21 cellular contexts compared by ENCODE assay signal in the genomic region with DNA sequence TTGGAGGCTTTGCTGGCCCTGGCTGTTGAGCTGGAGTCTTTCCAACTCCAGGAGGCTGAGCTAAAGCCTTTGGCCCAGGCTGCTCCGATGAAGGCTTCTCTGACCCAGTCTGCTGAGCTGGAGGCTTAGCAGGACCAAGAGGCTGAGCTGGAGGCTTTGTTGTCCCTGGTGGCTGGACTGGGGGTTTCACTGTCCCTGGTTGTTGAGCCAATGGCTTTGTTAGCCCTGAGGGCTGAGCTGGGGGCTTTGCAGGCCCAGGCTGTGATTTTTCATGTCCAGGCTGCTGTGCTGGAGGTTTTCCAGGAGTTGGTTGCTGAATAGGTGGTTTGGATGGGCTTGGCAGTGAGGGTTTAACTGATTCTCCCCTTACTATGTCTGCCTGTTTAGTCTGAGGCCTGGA. TPM values are rescaled to one million over a fixed set of nuclear protein-coding genes. Genes with fewer than 3 reads are reported as not detected.
DNase-seq lines count a peak whose midpoint lies in the region; ATAC-seq and TF ChIP-seq lines count a peak whose summit lies in the region.
"Had no signal": no experiment of that assay in that cellular context is flagged by ENCODE, and none has a peak within 500 bp of the region (broad histone marks: within the 10 kb centered on the region; RNA-seq: fewer than 3 reads in every experiment).

No MANE protein-coding gene starts in this region.

- peaks cover 4% of the 10 kb centered on the region; the same call in 1 of the 2 replicates for H3K9me2 ChIP-seq in GM23338 (ENCODE audit: insufficient read depth)

- no peak overlapping the region for H3K23ac ChIP-seq in mesendoderm (ENCODE audit: low read length)

- no peak overlapping the region for H2AFZ ChIP-seq in GM23338
- H2AFZ ChIP-seq: GM23248 had no signal

- intact Hi-C loops in upper lobe of right lung (cut with DNase I) = no loop called here

- H3K27ac Mint-ChIP-seq in GM23338 = 0 out of 2 replicates have a peak overlapping the region, but pooled peaks have one; percentile 5
- H3K27ac Mint-ChIP-seq: CD4-positive, CD25-positive, alpha-beta regulatory T cell had no signal

- no peak overlapping the region for H3K56ac ChIP-seq in mesendoderm (ENCODE audit: low read length)

- peaks cover 8% of the 10 kb centered on the region; the same call in 1 of the 2 replicates for H3K4me1 ChIP-seq in BE2C
- no peaks in the 10 kb centered on the region for H3K4me1 ChIP-seq in GM23338 (ENCODE audit: insufficient read depth)
- no peaks in the 10 kb centered on the region for H3K4me1 ChIP-seq in mesendoderm (ENCODE audit: control insufficient read depth, low read depth, low read length)
- H3K4me1 ChIP-seq in upper lobe of right lung = no peaks in the 10 kb centered on the region

- H3K4ac ChIP-seq in mesendoderm (ENCODE audit: low read depth, low read length) = no peak overlapping the region

- no peak overlapping the region for H4K5ac ChIP-seq in mesendoderm (ENCODE audit: low read length)

- no peak overlapping the region for H3K4me2 ChIP-seq in GM23338
- no peak overlapping the region for H3K4me2 ChIP-seq in mesendoderm (ENCODE audit: low read length)
- H3K4me2 ChIP-seq: BLaER1 had no signal

- peaks cover 22% of the 10 kb centered on the region for H3K36me3 ChIP-seq in BE2C
- H3K36me3 ChIP-seq in GM23338 (ENCODE audit: insufficient read depth) = no peaks in the 10 kb centered on the region
- no peaks in the 10 kb centered on the region for H3K36me3 ChIP-seq in mesendoderm (ENCODE audit: control insufficient read depth, insufficient read depth, low read length)
- H3K36me3 ChIP-seq in upper lobe of right lung = no peaks in the 10 kb centered on the region
- H3K36me3 ChIP-seq: BLaER1 had no signal

- H3F3A ChIP-seq in GM23338 (replicated peaks; ENCODE audit: low read depth) = no peaks in the 10 kb centered on the region

- DNase-seq in BE2C (peak; percentile 46), GM23338 (ENCODE audit: low spot score) (no peak), SK-N-DZ (ENCODE audit: low spot score) (peak; percentile 9), mesendoderm (peak; percentile 15), upper lobe of right lung (no peak), NCI-H510A treated with DMSO at 0.1 percent for 48 hours (lab: John Stamatoyannopoulos, UW) (no peak)
- no peak for DNase-seq in stimulated activated naive CD8-positive, alpha-beta T cell treated with anti-CD3 and anti-CD28 coated beads, Interleukin-15, Interleukin-2, amounts not matched to agents 100 U/mL and 50 U/mL, for 24 hours
- DNase-seq: CD4-positive, CD25-positive, alpha-beta regulatory T cell; DMS53; GM23248; NCI-H1092; NCI-H1417 treated with DMSO at 0.1 percent for 48 hours; NCI-H1694 treated with DMSO at 0.1 percent for 48 hours; NCI-H2081; NCI-H226; NCI-H524 treated with DMSO at 0.1 percent for 48 hours; NCI-H774; SHP77 had no signal

- H2BK15ac ChIP-seq in mesendoderm (replicated peaks; ENCODE audit: low read depth) = no peak overlapping the region

- no peak overlapping the region for H2AK5ac ChIP-seq in mesendoderm (ENCODE audit: low read length)

- peaks cover 4% of the 10 kb centered on the region for H3K27me3 Mint-ChIP-seq in GM23338 (ENCODE audit: insufficient read depth, low read depth, poor library complexity)
- H3K27me3 Mint-ChIP-seq: CD4-positive, CD25-positive, alpha-beta regulatory T cell had no signal

- H3K9me3 ChIP-seq in BE2C = no peaks in the 10 kb centered on the region
- no peaks in the 10 kb centered on the region for H3K9me3 ChIP-seq in upper lobe of right lung
- H3K9me3 ChIP-seq: BLaER1 had no signal

- no peaks in the 10 kb centered on the region for H3K79me1 ChIP-seq in mesendoderm (ENCODE audit: low read length)

- TF ChIP-seq CTCF in BE2C (IDR thresholded peaks at IDR 0.05; ENCODE audit: low read depth, low read length) = peak; percentile 15
- TF ChIP-seq CTCF in GM23338 (conservative IDR thresholded peaks at IDR 0.05; ENCODE audit: low read depth in 2 of 2) = no peak
- no peak for TF ChIP-seq CTCF in upper lobe of right lung (IDR thresholded peaks at IDR 0.05)

- H3K9me3 Mint-ChIP-seq in GM23338 = no peaks in the 10 kb centered on the region

- no peak overlapping the region for H3K4me3 Mint-ChIP-seq in GM23338
- H3K4me3 Mint-ChIP-seq: CD4-positive, CD25-positive, alpha-beta regulatory T cell had no signal

- H2BK5ac ChIP-seq in mesendoderm (ENCODE audit: low read length) = no peak overlapping the region

- H4K20me1 ChIP-seq in GM23338 (replicated peaks; ENCODE audit: insufficient read depth) = no peaks in the 10 kb centered on the region
- H4K20me1 ChIP-seq: BLaER1 had no signal

- no peak overlapping the region for H4K8ac ChIP-seq in mesendoderm (ENCODE audit: low read depth, low read length)

- H3K18ac ChIP-seq in mesendoderm (ENCODE audit: low read length) = no peak overlapping the region

- H3K27ac ChIP-seq in GM23338 (ENCODE audit: low read depth) (no peak overlapping the region), mesendoderm (ENCODE audit: low read depth, low read length) (no peak overlapping the region), upper lobe of right lung (no peak overlapping the region)
- H3K27ac ChIP-seq: BLaER1, GM23248, HL-60, RWPE1 had no signal

- WGBS in mesendoderm (ENCODE audit: extremely low coverage, insufficient coverage, low lambda C conversion rate) = no CpG with 5 or more reads among the region's 1 CpG

- peaks cover 19% of the 10 kb centered on the region; the same call in 2 of the 3 replicates for H3K36me3 Mint-ChIP-seq in GM23338 (ENCODE audit: low read depth)
- H3K36me3 Mint-ChIP-seq: CD4-positive, CD25-positive, alpha-beta regulatory T cell had no signal

- H3K79me2 ChIP-seq in GM23338 (replicated peaks; ENCODE audit: insufficient read depth) (no peaks in the 10 kb centered on the region), mesendoderm (ENCODE audit: control insufficient read depth, insufficient read depth, low read length) (no peaks in the 10 kb centered on the region)

- no peak overlapping the region for H2BK120ac ChIP-seq in mesendoderm (ENCODE audit: low read depth, low read length)

- no peak overlapping the region for H3K9ac ChIP-seq in mesendoderm (ENCODE audit: low read length)
- H3K9ac ChIP-seq: BLaER1, GM23248 had no signal

- no peak for ATAC-seq in GM23338
- ATAC-seq in upper lobe of right lung = no peak
- no peak for ATAC-seq in stimulated activated naive CD8-positive, alpha-beta T cell treated with anti-CD3 and anti-CD28 coated beads, Interleukin-15, Interleukin-2, amounts not matched to agents 100 U/mL and 50 U/mL, for 24 hours

- peaks cover 8% of the 10 kb centered on the region for H3K4me1 Mint-ChIP-seq in GM23338
- H3K4me1 Mint-ChIP-seq: CD4-positive, CD25-positive, alpha-beta regulatory T cell had no signal

- H3K4me3 ChIP-seq in BE2C (ENCODE audit: low read depth, low read length) (no peak overlapping the region), GM23338 (no peak overlapping the region), mesendoderm (ENCODE audit: low read length) (no peak overlapping the region), upper lobe of right lung (no peak overlapping the region)
- H3K4me3 ChIP-seq: BLaER1, GM23248 had no signal

- no peaks in the 10 kb centered on the region for H3K27me3 ChIP-seq in BE2C
- no peaks in the 10 kb centered on the region for H3K27me3 ChIP-seq in GM23338 (ENCODE audit: insufficient read depth)
- H3K27me3 ChIP-seq in mesendoderm (ENCODE audit: insufficient read depth, low read length, poor library complexity) = no peaks in the 10 kb centered on the region
- no peaks in the 10 kb centered on the region for H3K27me3 ChIP-seq in upper lobe of right lung
- H3K27me3 ChIP-seq: BLaER1 had no signal

TF ChIP-seq in GM23338, 12 proteins besides CTCF, POLR2A, EP300 and RAD21 (continues in another document):
- TF ChIP-seq POLR2AphosphoS5 (IDR thresholded peaks at IDR 0.05; ENCODE audit: low read depth) = no peak
- no peak for TF ChIP-seq ETS1 (IDR thresholded peaks at IDR 0.05)
- TF ChIP-seq NANOG (IDR thresholded peaks at IDR 0.05; ENCODE audit: borderline replicate concordance) = no peak
- no peak for TF ChIP-seq CREB1 (CRISPR knock-in tag; IDR thresholded peaks at IDR 0.05; ENCODE audit: low read depth)
- no peak for TF ChIP-seq STAT1 (IDR thresholded peaks at IDR 0.05; ENCODE audit: unreplicated experiment)
- no peak for TF ChIP-seq JUNB (IDR thresholded peaks at IDR 0.05; ENCODE audit: unreplicated experiment)
- no peak for TF ChIP-seq ZNF331 (CRISPR knock-in tag; IDR thresholded peaks at IDR 0.05; ENCODE audit: low read depth)

RNA-seq across cellular contexts. Expression of gene PCLO, which starts 7.3 kb away (rescaled TPM):
- 32.2 TPM for polyA plus RNA-seq in BE2C (2012; ENCODE audit: insufficient read depth, insufficient read length, low read depth)
- 6.4 and 7.4 TPM in 2 replicates for total RNA-seq in GM23338 (2014; rRNA removed; shearing (Covaris generic))
- 8.6 and 9.1 TPM in 2 replicates for polyA plus RNA-seq in GM23338 (2016; fragmentation: Nextera tagmentation; extraction: Ambion mirVana)
- polyA plus RNA-seq in SK-N-DZ (2014; cell fraction: cytosol; rRNA removed) = 7.0 and 9.5 TPM in 2 replicates
- polyA plus RNA-seq in SK-N-DZ (2014; cell fraction: nucleus; rRNA removed) = 6.4 and 10.5 TPM in 2 replicates
- polyA plus RNA-seq in mesendoderm (2013, experiment 1 of 2) = 0.74 TPM
- 0.57 TPM for polyA plus RNA-seq in mesendoderm (2013, experiment 2 of 2)
- total RNA-seq in upper lobe of right lung = 5.3 TPM
- total RNA-seq: CD4-positive, CD25-positive, alpha-beta regulatory T cell; GM23248 had no signal
- polyA plus RNA-seq: CD4-positive, CD25-positive, alpha-beta regulatory T cell had no signal

Comparison
In these comparisons a context has a peak if more than half of its experiments do, and no peak if none do; other contexts are left out.
1. DNase-seq: peak in BE2C (single experiment), SK-N-DZ (single experiment) and mesendoderm (single experiment); none in GM23338 (single experiment), upper lobe of right lung (single experiment), NCI-H510A treated with DMSO at 0.1 percent for 48 hours (single experiment) and stimulated activated naive CD8-positive, alpha-beta T cell treated with anti-CD3 and anti-CD28 coated beads, Interleukin-15, Interleukin-2, amounts not matched to agents 100 U/mL and 50 U/mL, for 24 hours (single experiment).